8 cellular contexts compared by ENCODE assay signal in genomic region chr9:65384066-65384465, GRCh38.
DNase-seq lines count a peak whose midpoint lies in the region; ATAC-seq, FAIRE-seq and TF ChIP-seq lines count a peak whose summit lies in the region.
"Not testable (repeated sequence)": the region's sequence is repeated elsewhere in the genome, so short reads cannot be mapped to it uniquely, and the experiment has no call there.

No MANE protein-coding gene starts in this region.

- H3K4me3 Mint-ChIP-seq in activated T-cell treated with anti-CD3 and anti-CD28 coated beads, Interleukin-2, amount 50 U/mL, for 24 hours = not testable (repeated sequence)

- H3K27me3 ChIP-seq in OCI-LY1 (ENCODE audit: insufficient read depth, low read length); SU-DHL-6 (ENCODE audit: low read length); K562 (ENCODE audit: control insufficient read depth in 2 of 2, insufficient read depth in 2 of 2, low read length in 2 of 2); spleen (replicated peaks in 1 of 7); upper lobe of right lung: not testable (repeated sequence)

- not testable (repeated sequence) for H3K9me2 ChIP-seq in OCI-LY1 (ENCODE audit: low read depth, low read length); SU-DHL-6 (replicated peaks; ENCODE audit: insufficient read depth, low read length)

- not testable (repeated sequence) for H3K4me1 ChIP-seq in OCI-LY1 (ENCODE audit: insufficient read depth, low read length, severe bottlenecking); spleen; upper lobe of right lung
- H3K4me1 ChIP-seq in K562 (replicated peaks in 1 of 2; ENCODE audit: control insufficient read depth in 2 of 2, insufficient read depth in 2 of 2, low read length in 2 of 2) = peaks cover 0 to 17% of the 10 kb centered on the region in 2 experiments; a peak in 2 of 5 replicates

- DNase-seq in GM12865 (ENCODE audit: low read depth); K562 (ENCODE audit: extremely low read depth in 1 of 4, low spot score in 3 of 4): not testable (repeated sequence)
- peak; percentile 32 for DNase-seq in activated T-cell treated with anti-CD3 and anti-CD28 coated beads, Interleukin-2, amount 50 U/mL, for 24 hours
- DNase-seq in mesenteric fat pad (ENCODE audit: low spot score) = peak; percentile 67
- DNase-seq in spleen = peak; percentile 82
- DNase-seq in upper lobe of right lung = peak; percentile 39

- not testable (repeated sequence) for H3K27ac Mint-ChIP-seq in activated T-cell treated with anti-CD3 and anti-CD28 coated beads, Interleukin-2, amount 50 U/mL, for 24 hours

- in situ Hi-C loops in K562 (cut with MboI) = not testable (repeated sequence)

- intact Hi-C loops in K562 (cut with micrococcal nuclease); spleen (cut with DNase I; ENCODE audit: low total_unique reads); upper lobe of right lung (cut with DNase I): not testable (repeated sequence)

- not testable (repeated sequence) for H4K20me1 ChIP-seq in OCI-LY1 (ENCODE audit: insufficient read depth, low read length); SU-DHL-6 (ENCODE audit: low read depth, low read length); K562 (replicated peaks; ENCODE audit: control insufficient read depth, insufficient read depth, low read length)

- WGBS in K562 (ENCODE audit: insufficient coverage, low coverage, missing lambda C conversion rate) = 60% methylated on average over 4 of the region's 11 CpGs
- 68 to 80% (median 69%) methylated on average over 10 to 11 of the region's 11 CpGs for WGBS in spleen, 5 donors

- not testable (repeated sequence) for H3F3A ChIP-seq in OCI-LY1 (ENCODE audit: insufficient read depth, low read length); SU-DHL-6 (ENCODE audit: insufficient read depth)

- TF ChIP-seq EP300 in K562 (IDR thresholded peaks at IDR 0.05; ENCODE audit: low read length) = not testable (repeated sequence)

- BruUV-seq in K562 (replicated peaks; lab: Mats Ljungman, UMichigan) = not testable (repeated sequence)

- FAIRE-seq in K562 (lab: Jason Lieb, UNC) = not testable (repeated sequence)

- not testable (repeated sequence) for H3K27me3 Mint-ChIP-seq in activated T-cell treated with anti-CD3 and anti-CD28 coated beads, Interleukin-2, amount 50 U/mL, for 24 hours

- ATAC-seq in K562, upper lobe of right lung: not testable (repeated sequence)

- not testable (repeated sequence) for TF ChIP-seq POLR2A in K562 (conservative IDR thresholded peaks at IDR 0.05); spleen (IDR thresholded peaks at IDR 0.05)

- not testable (repeated sequence) for H3K9me3 ChIP-seq in OCI-LY1 (ENCODE audit: low read length); SU-DHL-6 (ENCODE audit: insufficient read depth, low read length); K562 (replicated peaks; ENCODE audit: control insufficient read depth, insufficient read depth, low read depth, low read length); upper lobe of right lung
- H3K9me3 ChIP-seq in spleen = peaks cover 0 to 49% (median 38%) of the 10 kb centered on the region in 8 donors

- TF ChIP-seq CTCF in GM12865 (IDR thresholded peaks at IDR 0.05; ENCODE audit: insufficient read depth, low read depth, low read length, missing control alignments); OCI-LY1 (IDR thresholded peaks at IDR 0.05; ENCODE audit: low read length); SU-DHL-6 (IDR thresholded peaks at IDR 0.05; ENCODE audit: insufficient read depth, low read length, poor library complexity, severe bottlenecking); K562 (IDR thresholded peaks at IDR 0.05 in 2 of 3, conservative IDR thresholded peaks at IDR 0.05 in 1 of 3; ENCODE audit: insufficient read depth in 2 of 3, low read depth in 1 of 3, low read length in 3 of 3); spleen (IDR thresholded peaks at IDR 0.05 in 8 of 11, conservative IDR thresholded peaks at IDR 0.05 in 3 of 11); upper lobe of right lung (IDR thresholded peaks at IDR 0.05): not testable (repeated sequence)

- peak overlapping the region; percentile 43 for H3K4me3 ChIP-seq in GM12865 (ENCODE audit: low read depth, low read length)
- peak overlapping the region; percentile 50 for H3K4me3 ChIP-seq in OCI-LY1 (ENCODE audit: low read depth, low read length, poor library complexity, severe bottlenecking)
- H3K4me3 ChIP-seq in SU-DHL-6 (ENCODE audit: insufficient read depth, low read length, poor library complexity, severe bottlenecking); spleen; upper lobe of right lung: not testable (repeated sequence)
- peak overlapping the region; percentile 10; the same call in 1 of the 2 replicates for H3K4me3 ChIP-seq in K562

- not testable (repeated sequence) for H3K36me3 ChIP-seq in OCI-LY1 (ENCODE audit: insufficient read depth, low read length); SU-DHL-6 (ENCODE audit: low read length); K562 (ENCODE audit: control insufficient read depth, insufficient read depth, low read length); spleen; upper lobe of right lung

- POLR2A ChIA-PET in K562 (lab: Yijun Ruan, JAX) = not testable (repeated sequence)

- H3K27ac ChIP-seq in OCI-LY1 (ENCODE audit: low read depth, low read length, poor library complexity, severe bottlenecking); K562 (ENCODE audit: extremely low read depth, low read depth, low read length); spleen; upper lobe of right lung: not testable (repeated sequence)
- 0 out of 2 replicates have a peak overlapping the region, but pooled peaks have one; percentile 29 for H3K27ac ChIP-seq in SU-DHL-6 (ENCODE audit: low read depth, low read length)

- H3K4me2 ChIP-seq in OCI-LY1 (ENCODE audit: low read length) (peak overlapping the region; percentile 44; the same call in 1 of the 2 replicates), SU-DHL-6 (ENCODE audit: low read depth, low read length, poor library complexity, severe bottlenecking) (peak overlapping the region; percentile 37), K562 (ENCODE audit: insufficient read depth, low read length) (peak overlapping the region; percentile 49)

- not testable (repeated sequence) for H3K9ac ChIP-seq in OCI-LY1 (ENCODE audit: low read length); K562 (ENCODE audit: insufficient read depth in 1 of 2, low read depth in 2 of 2, low read length in 2 of 2)
- peak overlapping the region; percentile 31; the same call in 1 of the 2 replicates for H3K9ac ChIP-seq in SU-DHL-6 (ENCODE audit: low read length)

- not testable (repeated sequence) for H2AFZ ChIP-seq in OCI-LY1 (ENCODE audit: low read length); SU-DHL-6 (ENCODE audit: low read depth, low read length, severe bottlenecking); K562 (ENCODE audit: low read depth, low read length)

- H3K9me1 ChIP-seq in K562 (ENCODE audit: control insufficient read depth, insufficient read depth, low read length) = not testable (repeated sequence)

- not testable (repeated sequence) for H3K9me3 Mint-ChIP-seq in activated T-cell treated with anti-CD3 and anti-CD28 coated beads, Interleukin-2, amount 50 U/mL, for 24 hours

- not testable (repeated sequence) for H3K4me1 Mint-ChIP-seq in activated T-cell treated with anti-CD3 and anti-CD28 coated beads, Interleukin-2, amount 50 U/mL, for 24 hours (ENCODE audit: low read depth)

- CTCF ChIA-PET in K562 (lab: Yijun Ruan, JAX; ENCODE audit: low intra/inter-chr PET ratio) = not testable (repeated sequence)

- not testable (repeated sequence) for TF ChIP-seq RAD21 in K562 (CRISPR knock-in tag; conservative IDR thresholded peaks at IDR 0.05 in 1 of 2, IDR thresholded peaks at IDR 0.05 in 1 of 2)

- H3K36me3 Mint-ChIP-seq in activated T-cell treated with anti-CD3 and anti-CD28 coated beads, Interleukin-2, amount 50 U/mL, for 24 hours (ENCODE audit: low read depth) = not testable (repeated sequence)

- not testable (repeated sequence) for H3K79me2 ChIP-seq in OCI-LY1 (ENCODE audit: insufficient read depth, low read length); SU-DHL-6 (ENCODE audit: insufficient read depth, low read length)
- H3K79me2 ChIP-seq in K562 (ENCODE audit: control insufficient read depth, insufficient read depth, low read length) = peaks cover 28% of the 10 kb centered on the region
